1 cellular context compared by ENCODE assay signal in the genomic region with DNA sequence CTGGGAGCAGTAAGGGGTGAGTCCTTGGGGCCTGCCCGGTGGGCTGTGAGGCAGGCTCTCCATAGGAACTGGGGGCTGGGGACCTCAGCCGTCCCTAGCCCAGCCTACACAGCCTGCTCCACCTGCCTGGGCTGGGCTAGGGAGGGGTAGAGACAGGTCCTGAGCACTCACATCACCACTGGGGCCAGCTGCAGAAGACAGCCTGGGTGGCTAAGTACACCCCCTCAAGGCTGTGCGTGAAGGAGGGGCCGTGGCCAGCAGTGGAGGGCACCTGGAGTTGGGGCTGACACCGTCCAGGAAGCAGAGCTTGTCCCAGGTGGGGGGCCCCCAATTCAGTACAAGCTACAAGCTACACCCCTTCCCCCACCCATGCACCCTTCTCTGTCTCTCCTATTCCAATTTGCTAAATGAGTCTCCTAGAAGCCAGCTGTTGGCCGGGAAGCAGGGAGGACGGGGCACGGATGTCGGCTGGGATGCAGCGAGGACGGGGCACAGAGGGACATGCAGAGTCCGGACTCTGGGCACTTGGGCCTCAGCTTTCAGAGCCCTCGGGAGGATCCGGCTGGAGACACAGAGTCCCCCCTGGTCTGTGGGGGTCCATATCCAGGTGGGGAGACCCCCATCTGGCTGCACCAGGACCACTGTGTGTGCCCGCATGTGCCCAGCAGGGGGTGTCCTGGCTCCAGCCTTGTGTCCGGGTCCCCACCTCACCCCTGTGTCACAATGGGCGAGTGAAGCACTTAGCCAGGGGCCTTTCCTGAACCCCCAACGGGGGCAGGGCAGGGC.
TF ChIP-seq lines count a peak whose summit lies in the region.

No MANE protein-coding gene starts in this region.

TF ChIP-seq in GM23338, 12 proteins besides CTCF, POLR2A, EP300 and RAD21:
- TF ChIP-seq NANOG (IDR thresholded peaks at IDR 0.05; ENCODE audit: borderline replicate concordance): no peak
- TF ChIP-seq JUNB (IDR thresholded peaks at IDR 0.05; ENCODE audit: unreplicated experiment): no peak
- no peak for TF ChIP-seq EZH2 (IDR thresholded peaks at IDR 0.05; ENCODE audit: low read depth, unreplicated experiment)
- no peak for TF ChIP-seq ETS1 (IDR thresholded peaks at IDR 0.05)
- no peak for TF ChIP-seq EZH2phosphoT487 (IDR thresholded peaks at IDR 0.05; ENCODE audit: unreplicated experiment)
- TF ChIP-seq ZNF331 (CRISPR knock-in tag; IDR thresholded peaks at IDR 0.05; ENCODE audit: low read depth): no peak
- TF ChIP-seq ZNF114 (CRISPR knock-in tag; IDR thresholded peaks at IDR 0.05): no peak
- TF ChIP-seq CREB1 (CRISPR knock-in tag; IDR thresholded peaks at IDR 0.05; ENCODE audit: low read depth): no peak
- TF ChIP-seq REST (IDR thresholded peaks at IDR 0.05; ENCODE audit: unreplicated experiment): no peak
- TF ChIP-seq POLR2AphosphoS5 (IDR thresholded peaks at IDR 0.05; ENCODE audit: low read depth): no peak
- no peak for TF ChIP-seq ZNF462 (CRISPR knock-in tag; IDR thresholded peaks at IDR 0.05)
